Comparison of ENCODE assay signal across 8 cellular contexts in genomic region chr11:27471067-27471587, GRCh38. TPM values are rescaled to one million over a fixed set of nuclear protein-coding genes. Genes with fewer than 3 reads are reported as not detected.
DNase-seq lines count a peak whose midpoint lies in the region; ATAC-seq and TF ChIP-seq lines count a peak whose summit lies in the region.

No MANE protein-coding gene starts in this region.

- H3K9me3 ChIP-seq in iPS DF 6.9 (ENCODE audit: control insufficient read depth, insufficient read depth, low read length): no peaks in the 10 kb centered on the region
- no peaks in the 10 kb centered on the region for H3K9me3 ChIP-seq in skeletal muscle tissue (ENCODE audit: control insufficient read depth in 3 of 3, low read length in 3 of 3)

- H3K4me3 Mint-ChIP-seq in activated T-cell treated with anti-CD3 and anti-CD28 coated beads, Interleukin-2, amount 50 U/mL, for 24 hours: peak overlapping the region; percentile 74

- no peak for TF ChIP-seq CTCF in WI38 (IDR thresholded peaks at IDR 0.05; ENCODE audit: low read depth, low read length)

- no peak overlapping the region for H3K27ac Mint-ChIP-seq in activated T-cell treated with anti-CD3 and anti-CD28 coated beads, Interleukin-2, amount 50 U/mL, for 24 hours

- H3K36me3 ChIP-seq in iPS DF 6.9 (ENCODE audit: control insufficient read depth, insufficient read depth, low read length) (no peaks in the 10 kb centered on the region), skeletal muscle tissue (ENCODE audit: control insufficient read depth in 3 of 3, insufficient read depth in 3 of 3, low read length in 3 of 3) (no peaks in the 10 kb centered on the region)

- peaks cover 52% of the 10 kb centered on the region for H3K27me3 Mint-ChIP-seq in activated T-cell treated with anti-CD3 and anti-CD28 coated beads, Interleukin-2, amount 50 U/mL, for 24 hours

- peak overlapping the region; percentile 67 for H3K4me3 ChIP-seq in WI38 (ENCODE audit: low read depth, low read length)
- H3K4me3 ChIP-seq in iPS DF 6.9 (ENCODE audit: low read length): peak overlapping the region; percentile 81
- H3K4me3 ChIP-seq in skeletal muscle tissue (ENCODE audit: low read length in 3 of 3): peak overlapping the region; percentile 77 to 79 (median 79)

- H3K9me3 Mint-ChIP-seq in activated T-cell treated with anti-CD3 and anti-CD28 coated beads, Interleukin-2, amount 50 U/mL, for 24 hours: no peaks in the 10 kb centered on the region

- ATAC-seq in GM18867 (IDR thresholded peaks at IDR 0.05; ENCODE audit: unreplicated experiment) (no peak), HG03196 (IDR thresholded peaks at IDR 0.05; ENCODE audit: unreplicated experiment) (no peak)

- WGBS in iPS DF 6.9 (ENCODE audit: insufficient coverage, insufficient read length): no CpG with 5 or more reads among the region's 17 CpGs

- H3K27ac ChIP-seq in iPS DF 6.9 (ENCODE audit: low read length) (no peak overlapping the region), skeletal muscle tissue (ENCODE audit: low read depth, low read length) (no peak overlapping the region)

- peak overlapping the region; percentile 66 to 81 (median 70) for H3K9ac ChIP-seq in skeletal muscle tissue (ENCODE audit: low read depth in 1 of 3, low read length in 3 of 3)

- peaks cover 3% of the 10 kb centered on the region for H3K36me3 Mint-ChIP-seq in activated T-cell treated with anti-CD3 and anti-CD28 coated beads, Interleukin-2, amount 50 U/mL, for 24 hours (ENCODE audit: low read depth)

- peaks cover 18% of the 10 kb centered on the region for H3K4me1 Mint-ChIP-seq in activated T-cell treated with anti-CD3 and anti-CD28 coated beads, Interleukin-2, amount 50 U/mL, for 24 hours (ENCODE audit: low read depth)

- H3K27me3 ChIP-seq in iPS DF 6.9 (ENCODE audit: control insufficient read depth, insufficient read depth, low read length) (no peaks in the 10 kb centered on the region), skeletal muscle tissue (ENCODE audit: control insufficient read depth in 3 of 3, insufficient read depth in 3 of 3, low read length in 3 of 3) (no peaks in the 10 kb centered on the region)

- H3K4me1 ChIP-seq in iPS DF 6.9 (ENCODE audit: control insufficient read depth, insufficient read depth, low read length) (peaks cover 1% of the 10 kb centered on the region; the same call in 1 of the 2 replicates), skeletal muscle tissue (ENCODE audit: control insufficient read depth in 3 of 3, insufficient read depth in 3 of 3, low read length in 3 of 3) (peaks cover 9 to 15% (median 10%) of the 10 kb centered on the region in 3 donors)

- DNase-seq in activated T-cell treated with anti-CD3 and anti-CD28 coated beads, Interleukin-2, amount 50 U/mL, for 24 hours: no peak
- DNase-seq in activated T-cell treated with anti-CD3 and anti-CD28 coated beads, Interleukin-2, amount 50 U/mL, for 1 hour: no peak
- DNase-seq in iPS DF 6.9 (ENCODE audit: low read depth, low spot score) (no peak), SHP77 (lab: John Stamatoyannopoulos, UW) (no peak)

RNA-seq across cellular contexts. Expression of gene LGR4, which starts 1.5 kb away (rescaled TPM):
- total RNA-seq in skeletal muscle tissue: 43.8 TPM

RNA-seq across cellular contexts. Expression of gene LIN7C, which starts 35.4 kb away (rescaled TPM):
- 29.7 TPM for total RNA-seq in skeletal muscle tissue
